Comparison of ENCODE assay signal across 30 cellular contexts in the genomic region with DNA sequence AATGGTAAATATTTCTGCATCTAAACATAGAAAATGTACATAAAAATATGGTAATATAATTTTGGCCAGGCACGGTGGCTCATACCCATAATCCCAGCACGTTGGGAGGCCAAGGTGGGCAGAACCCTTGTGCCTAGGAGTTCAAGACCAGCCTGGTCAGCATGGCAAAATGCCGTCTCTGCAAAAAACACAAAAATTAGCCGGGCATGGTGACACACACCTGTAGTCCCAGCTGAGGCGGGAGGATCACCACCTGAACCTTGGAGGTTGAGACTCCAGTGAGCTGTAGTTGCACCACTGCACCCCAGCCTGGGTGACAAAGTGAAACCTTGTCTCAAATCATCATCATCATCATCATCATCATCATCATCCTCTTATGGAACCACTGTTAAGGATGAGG.
"Had no signal": no experiment of that assay in that cellular context is flagged by ENCODE, and none has a peak within 500 bp of the region (broad histone marks: within the 10 kb centered on the region; RNA-seq: fewer than 3 reads in every experiment).

No MANE protein-coding gene starts in this region.

- DNase-seq: naive thymus-derived CD4-positive, alpha-beta T cell; natural killer cell; occipital lobe; pancreas; posterior cingulate gyrus; psoas muscle; right cardiac atrium; spleen; stimulated activated CD4-positive, alpha-beta T cell treated with anti-CD3 and anti-CD28 coated beads, Interleukin-12 subunit alpha, Interleukin-12 subunit beta, amount 100 ng/mL, for 4 hours; stimulated activated CD4-positive, alpha-beta T cell treated with anti-CD3 and anti-CD28 coated beads, Interleukin-1b, Interleukin-23, amount 100 ng/mL, for 48 hours; stimulated activated CD4-positive, alpha-beta T cell treated with anti-CD3 and anti-CD28 coated beads, Interleukin-4, amount 100 ng/mL, for 1 hour; stimulated activated CD4-positive, alpha-beta T cell treated with anti-CD3 and anti-CD28 coated beads, Interleukin-4, amount 100 ng/mL, for 4 hours; stimulated activated CD8-positive, alpha-beta memory T cell treated with anti-CD3 and anti-CD28 coated beads, Interleukin-4, amount 100 ng/mL, for 48 hours; stimulated activated naive CD4-positive, alpha-beta T cell; stimulated activated naive CD8-positive, alpha-beta T cell treated with anti-CD3 and anti-CD28 coated beads, Interleukin-15, amount 100 ng/mL, for 72 hours; stimulated activated naive CD8-positive, alpha-beta T cell treated with anti-CD3 and anti-CD28 coated beads, Interleukin-15, Interleukin-2, amounts not matched to agents 100 U/mL and 50 U/mL, for 24 hours; substantia nigra; testis; trophoblast cell; upper lobe of left lung had no signal

- H3K4me1 ChIP-seq: neural progenitor cell, pancreas, psoas muscle, spleen, suprapubic skin, testis, tibial nerve, upper lobe of left lung, vagina had no signal

- H3K27ac Mint-ChIP-seq: naive thymus-derived CD4-positive, alpha-beta T cell; natural killer cell; nephron; neural progenitor cell; progenitor cell of endocrine pancreas; stimulated activated memory B cell treated with anti-CD40 and anti-IgM and Interleukin-4, amounts not matched to agents 10 μg/mL and 1 μg/mL and 100 μg/mL, for 72 hours had no signal

- H3K27ac ChIP-seq: neural progenitor cell, pancreas, psoas muscle, skin epidermis, spleen, suprapubic skin, testis, tibial nerve, upper lobe of left lung, vagina had no signal

- H3K36me3 Mint-ChIP-seq: naive thymus-derived CD4-positive, alpha-beta T cell; natural killer cell; neural progenitor cell; stimulated activated memory B cell treated with anti-CD40 and anti-IgM and Interleukin-4, amounts not matched to agents 10 μg/mL and 1 μg/mL and 100 μg/mL, for 72 hours had no signal

- H3K4me1 Mint-ChIP-seq: naive thymus-derived CD4-positive, alpha-beta T cell; natural killer cell; neural progenitor cell; stimulated activated memory B cell treated with anti-CD40 and anti-IgM and Interleukin-4, amounts not matched to agents 10 μg/mL and 1 μg/mL and 100 μg/mL, for 72 hours; stimulated activated naive CD8-positive, alpha-beta T cell treated with anti-CD3 and anti-CD28 coated beads, Interleukin-15, amount 100 ng/mL, for 72 hours had no signal

- ATAC-seq: naive thymus-derived CD4-positive, alpha-beta T cell; natural killer cell; pancreas; psoas muscle; right cardiac atrium; sciatic nerve; stimulated activated memory B cell treated with anti-CD40 and anti-IgM and Interleukin-4, amounts not matched to agents 10 μg/mL and 1 μg/mL and 100 μg/mL, for 72 hours; stimulated activated naive CD8-positive, alpha-beta T cell treated with anti-CD3 and anti-CD28 coated beads, Interleukin-15, amount 100 ng/mL, for 72 hours; stimulated activated naive CD8-positive, alpha-beta T cell treated with anti-CD3 and anti-CD28 coated beads, Interleukin-15, Interleukin-2, amounts not matched to agents 100 U/mL and 50 U/mL, for 24 hours had no signal

- H3K4me3 Mint-ChIP-seq: naive thymus-derived CD4-positive, alpha-beta T cell; natural killer cell; nephron; neural progenitor cell; stimulated activated memory B cell treated with anti-CD40 and anti-IgM and Interleukin-4, amounts not matched to agents 10 μg/mL and 1 μg/mL and 100 μg/mL, for 72 hours; stimulated activated naive CD8-positive, alpha-beta T cell treated with anti-CD3 and anti-CD28 coated beads, Interleukin-15, amount 100 ng/mL, for 72 hours had no signal

- H3K4me3 ChIP-seq: neural progenitor cell, pancreas, psoas muscle, skin epidermis, smooth muscle cell, spleen, suprapubic skin, testis, tibial nerve, upper lobe of left lung, vagina had no signal

- H3K27me3 ChIP-seq: neural progenitor cell, pancreas, testis, tibial nerve, upper lobe of left lung, vagina had no signal

- H3K9me3 Mint-ChIP-seq: natural killer cell; neural progenitor cell; stimulated activated naive CD8-positive, alpha-beta T cell treated with anti-CD3 and anti-CD28 coated beads, Interleukin-15, amount 100 ng/mL, for 72 hours had no signal

- H3K9me3 ChIP-seq: pancreas, psoas muscle, spleen, suprapubic skin, testis, tibial nerve, upper lobe of left lung, vagina had no signal

- H3K36me3 ChIP-seq: neural progenitor cell, pancreas, spleen, suprapubic skin, tibial nerve, upper lobe of left lung, vagina had no signal
